ENCODE assay signal across 3 cellular contexts in the genomic region with DNA sequence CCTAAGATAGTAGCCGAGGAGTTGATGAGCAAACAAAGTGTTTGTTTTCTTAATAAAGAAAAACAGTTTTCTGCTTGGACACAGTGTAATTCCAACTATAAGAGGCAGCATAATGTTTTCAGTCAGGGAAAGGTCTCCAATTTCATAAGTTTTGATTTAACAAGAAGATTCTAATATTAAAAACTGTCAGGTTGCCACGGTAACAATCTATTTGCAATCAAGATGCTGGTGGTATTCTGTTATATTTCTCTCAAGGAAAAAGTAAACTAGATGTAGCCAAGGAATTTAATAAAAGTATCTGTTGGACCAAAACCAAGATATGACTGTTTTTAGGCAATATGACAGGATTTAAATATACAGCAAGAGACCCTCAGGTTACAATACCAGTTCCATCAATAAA.
TF ChIP-seq lines count a peak whose summit lies in the region.

No MANE protein-coding gene starts in this region.

TF ChIP-seq in SK-N-SH, 30 proteins besides CTCF, POLR2A, EP300 and RAD21:
- TF ChIP-seq GABPA (IDR thresholded peaks at IDR 0.05; ENCODE audit: low read depth) (no peak), FOSL2 (IDR thresholded peaks at IDR 0.05; ENCODE audit: borderline replicate concordance, low read depth) (no peak), POLR2AphosphoS5 (IDR thresholded peaks at IDR 0.05; ENCODE audit: low read depth, low read length) (peak; percentile 32; the same call in 1 of the 2 replicates), NFIC (IDR thresholded peaks at IDR 0.05; ENCODE audit: borderline replicate concordance) (peak; percentile 48; the same call in 1 of the 2 replicates), TCF12 (IDR thresholded peaks at IDR 0.05) (peak; percentile 56)
- TF ChIP-seq, protein P1, sequence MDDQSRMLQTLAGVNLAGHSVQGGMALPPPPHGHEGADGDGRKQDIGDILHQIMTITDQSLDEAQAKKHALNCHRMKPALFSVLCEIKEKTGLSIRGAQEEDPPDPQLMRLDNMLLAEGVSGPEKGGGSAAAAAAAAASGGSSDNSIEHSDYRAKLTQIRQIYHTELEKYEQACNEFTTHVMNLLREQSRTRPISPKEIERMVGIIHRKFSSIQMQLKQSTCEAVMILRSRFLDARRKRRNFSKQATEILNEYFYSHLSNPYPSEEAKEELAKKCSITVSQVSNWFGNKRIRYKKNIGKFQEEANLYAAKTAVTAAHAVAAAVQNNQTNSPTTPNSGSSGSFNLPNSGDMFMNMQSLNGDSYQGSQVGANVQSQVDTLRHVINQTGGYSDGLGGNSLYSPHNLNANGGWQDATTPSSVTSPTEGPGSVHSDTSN (IDR thresholded peaks at IDR 0.05) = peak; percentile 44; the same call in 1 of the 2 replicates
- TF ChIP-seq, protein P2, sequence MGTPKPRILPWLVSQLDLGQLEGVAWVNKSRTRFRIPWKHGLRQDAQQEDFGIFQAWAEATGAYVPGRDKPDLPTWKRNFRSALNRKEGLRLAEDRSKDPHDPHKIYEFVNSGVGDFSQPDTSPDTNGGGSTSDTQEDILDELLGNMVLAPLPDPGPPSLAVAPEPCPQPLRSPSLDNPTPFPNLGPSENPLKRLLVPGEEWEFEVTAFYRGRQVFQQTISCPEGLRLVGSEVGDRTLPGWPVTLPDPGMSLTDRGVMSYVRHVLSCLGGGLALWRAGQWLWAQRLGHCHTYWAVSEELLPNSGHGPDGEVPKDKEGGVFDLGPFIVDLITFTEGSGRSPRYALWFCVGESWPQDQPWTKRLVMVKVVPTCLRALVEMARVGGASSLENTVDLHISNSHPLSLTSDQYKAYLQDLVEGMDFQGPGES (IDR thresholded peaks at IDR 0.05; ENCODE audit: low read depth, low read length) = no peak

TF ChIP-seq in K562, 482 proteins besides CTCF, POLR2A, EP300 and RAD21:
- TF ChIP-seq RFX1 (IDR thresholded peaks at IDR 0.05) (peak; percentile 63), ZNF57 (CRISPR knock-in tag; IDR thresholded peaks at IDR 0.05) (no peak), ZNF174 (CRISPR knock-in tag; IDR thresholded peaks at IDR 0.05) (no peak), JUN (IDR thresholded peaks at IDR 0.05; ENCODE audit: borderline replicate concordance, low read depth, low read length) (no peak), JUN (CRISPR knock-in tag; IDR thresholded peaks at IDR 0.05; ENCODE audit: borderline replicate concordance) (no peak), ZNF175 (CRISPR knock-in tag; IDR thresholded peaks at IDR 0.05; ENCODE audit: low read depth) (no peak)
- TF ChIP-seq, protein P3, sequence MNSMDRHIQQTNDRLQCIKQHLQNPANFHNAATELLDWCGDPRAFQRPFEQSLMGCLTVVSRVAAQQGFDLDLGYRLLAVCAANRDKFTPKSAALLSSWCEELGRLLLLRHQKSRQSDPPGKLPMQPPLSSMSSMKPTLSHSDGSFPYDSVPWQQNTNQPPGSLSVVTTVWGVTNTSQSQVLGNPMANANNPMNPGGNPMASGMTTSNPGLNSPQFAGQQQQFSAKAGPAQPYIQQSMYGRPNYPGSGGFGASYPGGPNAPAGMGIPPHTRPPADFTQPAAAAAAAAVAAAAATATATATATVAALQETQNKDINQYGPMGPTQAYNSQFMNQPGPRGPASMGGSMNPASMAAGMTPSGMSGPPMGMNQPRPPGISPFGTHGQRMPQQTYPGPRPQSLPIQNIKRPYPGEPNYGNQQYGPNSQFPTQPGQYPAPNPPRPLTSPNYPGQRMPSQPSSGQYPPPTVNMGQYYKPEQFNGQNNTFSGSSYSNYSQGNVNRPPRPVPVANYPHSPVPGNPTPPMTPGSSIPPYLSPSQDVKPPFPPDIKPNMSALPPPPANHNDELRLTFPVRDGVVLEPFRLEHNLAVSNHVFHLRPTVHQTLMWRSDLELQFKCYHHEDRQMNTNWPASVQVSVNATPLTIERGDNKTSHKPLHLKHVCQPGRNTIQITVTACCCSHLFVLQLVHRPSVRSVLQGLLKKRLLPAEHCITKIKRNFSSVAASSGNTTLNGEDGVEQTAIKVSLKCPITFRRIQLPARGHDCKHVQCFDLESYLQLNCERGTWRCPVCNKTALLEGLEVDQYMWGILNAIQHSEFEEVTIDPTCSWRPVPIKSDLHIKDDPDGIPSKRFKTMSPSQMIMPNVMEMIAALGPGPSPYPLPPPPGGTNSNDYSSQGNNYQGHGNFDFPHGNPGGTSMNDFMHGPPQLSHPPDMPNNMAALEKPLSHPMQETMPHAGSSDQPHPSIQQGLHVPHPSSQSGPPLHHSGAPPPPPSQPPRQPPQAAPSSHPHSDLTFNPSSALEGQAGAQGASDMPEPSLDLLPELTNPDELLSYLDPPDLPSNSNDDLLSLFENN (IDR thresholded peaks at IDR 0.05; ENCODE audit: low read depth in 2 of 2, low read length in 2 of 2) = no peak
- TF ChIP-seq, protein P4, sequence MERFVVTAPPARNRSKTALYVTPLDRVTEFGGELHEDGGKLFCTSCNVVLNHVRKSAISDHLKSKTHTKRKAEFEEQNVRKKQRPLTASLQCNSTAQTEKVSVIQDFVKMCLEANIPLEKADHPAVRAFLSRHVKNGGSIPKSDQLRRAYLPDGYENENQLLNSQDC (CRISPR knock-in tag; IDR thresholded peaks at IDR 0.05) = no peak
- TF ChIP-seq, protein P5, sequence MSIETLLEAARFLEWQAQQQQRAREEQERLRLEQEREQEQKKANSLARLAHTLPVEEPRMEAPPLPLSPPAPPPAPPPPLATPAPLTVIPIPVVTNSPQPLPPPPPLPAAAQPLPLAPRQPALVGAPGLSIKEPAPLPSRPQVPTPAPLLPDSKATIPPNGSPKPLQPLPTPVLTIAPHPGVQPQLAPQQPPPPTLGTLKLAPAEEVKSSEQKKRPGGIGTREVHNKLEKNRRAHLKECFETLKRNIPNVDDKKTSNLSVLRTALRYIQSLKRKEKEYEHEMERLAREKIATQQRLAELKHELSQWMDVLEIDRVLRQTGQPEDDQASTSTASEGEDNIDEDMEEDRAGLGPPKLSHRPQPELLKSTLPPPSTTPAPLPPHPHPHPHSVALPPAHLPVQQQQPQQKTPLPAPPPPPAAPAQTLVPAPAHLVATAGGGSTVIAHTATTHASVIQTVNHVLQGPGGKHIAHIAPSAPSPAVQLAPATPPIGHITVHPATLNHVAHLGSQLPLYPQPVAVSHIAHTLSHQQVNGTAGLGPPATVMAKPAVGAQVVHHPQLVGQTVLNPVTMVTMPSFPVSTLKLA (conservative IDR thresholded peaks at IDR 0.05) = no peak

TF ChIP-seq in endothelial cell of umbilical vein, 7 proteins besides CTCF, POLR2A, EP300 and RAD21:
- TF ChIP-seq GATA2 (IDR thresholded peaks at IDR 0.05; ENCODE audit: insufficient read depth, insufficient read length, low read depth, low read length) (peak; percentile 26), EZH2 (IDR thresholded peaks at IDR 0.05; ENCODE audit: borderline replicate concordance, low read depth, low read length, severe bottlenecking) (no peak)
